Comparison of ENCODE assay signal across 26 cellular contexts in the genomic region with DNA sequence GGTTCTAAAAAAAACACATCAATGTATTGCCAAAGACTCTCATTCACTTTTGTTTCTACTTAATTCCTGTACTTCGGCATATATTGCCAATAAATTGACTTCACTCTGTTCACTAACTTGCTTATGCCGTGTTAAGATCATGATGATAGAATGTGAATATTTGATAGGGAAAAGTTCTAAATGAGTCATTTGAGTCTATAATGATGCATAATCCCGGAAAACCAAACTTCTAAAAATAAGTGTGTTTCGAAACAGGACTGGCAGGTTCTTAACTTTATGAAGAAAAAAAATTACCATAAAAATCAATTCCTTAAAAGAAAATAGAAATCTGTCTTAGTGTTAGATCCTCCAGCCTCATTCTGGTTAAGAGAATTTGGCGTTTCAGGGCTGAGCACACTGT.
A peak's percentile ranks its signal among the peaks of the same experiment; 100 is the strongest.
DNase-seq lines count a peak whose midpoint lies in the region; ATAC-seq, FAIRE-seq and TF ChIP-seq lines count a peak whose summit lies in the region.
"Had no signal": no experiment of that assay in that cellular context is flagged by ENCODE, and none has a peak within 500 bp of the region (broad histone marks: within the 10 kb centered on the region; RNA-seq: fewer than 3 reads in every experiment).

No MANE protein-coding gene starts in this region.

- no peaks in the 10 kb centered on the region for H4K20me1 ChIP-seq in GM23248 (ENCODE audit: insufficient read depth)
- no peaks in the 10 kb centered on the region for H4K20me1 ChIP-seq in astrocyte (ENCODE audit: insufficient read depth, low read length)

- H3K4me3 ChIP-seq in AG09309 (ENCODE audit: control insufficient read depth, low read depth, low read length) (no peak overlapping the region), GM23248 (peak overlapping the region; percentile 42), astrocyte (ENCODE audit: insufficient read depth, low read depth, low read length) (no peak overlapping the region)
- H3K4me3 ChIP-seq: lung, neural progenitor cell, psoas muscle, skin epidermis, testis, vagina had no signal

- H2AFZ ChIP-seq in GM23248: peak overlapping the region; percentile 45; the same call in 1 of the 2 replicates
- no peak overlapping the region for H2AFZ ChIP-seq in astrocyte (ENCODE audit: low read depth, low read length)
- H2AFZ ChIP-seq: neural progenitor cell had no signal

- no peak overlapping the region for H3K27ac Mint-ChIP-seq in astrocyte (ENCODE audit: unreplicated experiment)
- H3K27ac Mint-ChIP-seq: activated naive CD4-positive, alpha-beta T cell treated with anti-CD3 and anti-CD28 coated beads, Interleukin-2, amount 50 U/mL, for 72 hours; effector memory CD8-positive, alpha-beta T cell; neural progenitor cell; stimulated activated effector memory CD8-positive, alpha-beta T cell treated with anti-CD3 and anti-CD28 coated beads, Interleukin-12 subunit alpha, Interleukin-12 subunit beta, amount 100 ng/mL, for 72 hours; T-helper 1 cell treated with Interleukin-12 subunit alpha and Interleukin-12 subunit beta and Interleukin-4 antibody, amounts not matched to agents 30 μg/mL and 1 μg/mL, for 36 hours had no signal

- peak; percentile 28 for DNase-seq in AG09309 (ENCODE audit: low read depth)
- peak; percentile 60 for DNase-seq in GM23248
- peak; percentile 40 for DNase-seq in astrocyte (ENCODE audit: low read depth)
- peak; percentile 2 for DNase-seq in hepatic stellate cell (ENCODE audit: low spot score)
- DNase-seq in GM13976 (ENCODE audit: low spot score): no peak
- no peak for DNase-seq in urothelium cell line (ENCODE audit: low spot score)
- DNase-seq: activated CD4-positive, alpha-beta T cell treated with anti-CD3 and anti-CD28 coated beads for 48 hours; effector memory CD8-positive, alpha-beta T cell; GF-D8; hippocampal formation; Kasumi-1; NCI-H1417; NCI-H524; NK-92 treated with Interleukin-12 subunit alpha and Interleukin-12 subunit beta, amount 100 ng/mL, for 24 hours; psoas muscle; stimulated activated CD4-positive, alpha-beta T cell treated with anti-CD3 and anti-CD28 coated beads, Interleukin-2, amount 100 ng/mL, for 24 hours; testis had no signal

- in situ Hi-C loops in GM23248 (cut with MboI): no loop called here
- in situ Hi-C loops in GM13976 (cut with MboI; ENCODE audit: low sequenced_read_pairs, unreplicated experiment): no loop called here

- ATAC-seq in GM18867 (IDR thresholded peaks at IDR 0.05; ENCODE audit: unreplicated experiment) (no peak), HG02610 (IDR thresholded peaks at IDR 0.05; ENCODE audit: unreplicated experiment) (no peak)
- ATAC-seq: activated naive CD4-positive, alpha-beta T cell treated with anti-CD3 and anti-CD28 coated beads, Interleukin-2, amount 50 U/mL, for 72 hours; effector memory CD8-positive, alpha-beta T cell; psoas muscle; stimulated activated effector memory CD8-positive, alpha-beta T cell treated with anti-CD3 and anti-CD28 coated beads, Interleukin-12 subunit alpha, Interleukin-12 subunit beta, amount 100 ng/mL, for 72 hours had no signal

- H3K4me1 ChIP-seq in GM23248 (ENCODE audit: insufficient read depth) (peaks cover 13% of the 10 kb centered on the region), astrocyte (ENCODE audit: insufficient read depth, low read length) (no peaks in the 10 kb centered on the region)
- H3K4me1 ChIP-seq: neural progenitor cell, psoas muscle, testis, vagina had no signal

- H3K9me3 ChIP-seq in GM23248 (ENCODE audit: low read depth): no peaks in the 10 kb centered on the region
- H3K9me3 ChIP-seq in astrocyte (ENCODE audit: insufficient read depth, low read depth, low read length): no peaks in the 10 kb centered on the region
- H3K9me3 ChIP-seq: psoas muscle, testis, vagina had no signal

- no peaks in the 10 kb centered on the region for H3K4me1 Mint-ChIP-seq in astrocyte (ENCODE audit: low read depth, unreplicated experiment)
- H3K4me1 Mint-ChIP-seq: neural progenitor cell; stimulated activated effector memory CD8-positive, alpha-beta T cell treated with anti-CD3 and anti-CD28 coated beads, Interleukin-12 subunit alpha, Interleukin-12 subunit beta, amount 100 ng/mL, for 72 hours had no signal

- no peaks in the 10 kb centered on the region for H3F3A ChIP-seq in GM23248 (ENCODE audit: insufficient read depth)

- no peaks in the 10 kb centered on the region for H3K9me3 Mint-ChIP-seq in astrocyte (ENCODE audit: unreplicated experiment)
- H3K9me3 Mint-ChIP-seq: activated naive CD4-positive, alpha-beta T cell treated with anti-CD3 and anti-CD28 coated beads, Interleukin-2, amount 50 U/mL, for 72 hours; effector memory CD8-positive, alpha-beta T cell; stimulated activated effector memory CD8-positive, alpha-beta T cell treated with anti-CD3 and anti-CD28 coated beads, Interleukin-12 subunit alpha, Interleukin-12 subunit beta, amount 100 ng/mL, for 72 hours; T-helper 1 cell treated with Interleukin-12 subunit alpha and Interleukin-12 subunit beta and Interleukin-4 antibody, amounts not matched to agents 30 μg/mL and 1 μg/mL, for 36 hours had no signal

- no peaks in the 10 kb centered on the region for H3K9me2 ChIP-seq in GM23248 (ENCODE audit: insufficient read depth)

- 5% methylated on average over 5 of the region's 5 CpGs for WGBS in GM23248 (ENCODE audit: low coverage in 1 of 2, low lambda C conversion rate in 2 of 2, missing lambda C conversion rate in 2 of 2), 2 experiments

- H3K4me2 ChIP-seq in GM23248 (ENCODE audit: unreplicated experiment) (peak overlapping the region; percentile 57), astrocyte (ENCODE audit: low read length) (no peak overlapping the region)
- H3K4me2 ChIP-seq: neural progenitor cell had no signal

- H3K36me3 ChIP-seq in GM23248 (ENCODE audit: low read depth) (no peaks in the 10 kb centered on the region), astrocyte (ENCODE audit: insufficient read depth, low read length) (no peaks in the 10 kb centered on the region)
- H3K36me3 ChIP-seq: neural progenitor cell, vagina had no signal

- peak; percentile 79 for FAIRE-seq in astrocyte (lab: Jason Lieb, UNC)
- no peak for FAIRE-seq in urothelium cell line (lab: Jason Lieb, UNC)

- H3K79me2 ChIP-seq in GM23248 (ENCODE audit: insufficient read depth) (no peaks in the 10 kb centered on the region), astrocyte (ENCODE audit: insufficient read depth, low read length) (no peaks in the 10 kb centered on the region)

- no peaks in the 10 kb centered on the region for H3K27me3 Mint-ChIP-seq in astrocyte (ENCODE audit: low read depth, unreplicated experiment)
- H3K27me3 Mint-ChIP-seq: effector memory CD8-positive, alpha-beta T cell had no signal

- H3K27me3 ChIP-seq in GM23248 (replicated peaks; ENCODE audit: insufficient read depth) (no peaks in the 10 kb centered on the region), astrocyte (ENCODE audit: insufficient read depth, low read length) (no peaks in the 10 kb centered on the region)
- H3K27me3 ChIP-seq: neural progenitor cell, testis, vagina had no signal

- TF ChIP-seq CTCF in AG09309 (IDR thresholded peaks at IDR 0.05; ENCODE audit: control insufficient read depth, insufficient read depth, low read depth, low read length, missing control alignments) (no peak), astrocyte (IDR thresholded peaks at IDR 0.05; ENCODE audit: insufficient read depth, low read depth, low read length) (no peak), GM13976 (IDR thresholded peaks at IDR 0.05; ENCODE audit: borderline replicate concordance, control extremely low read depth, extremely low read depth, insufficient read depth, missing control alignments) (no peak)

- H3K4me3 Mint-ChIP-seq in astrocyte (ENCODE audit: unreplicated experiment): no peak overlapping the region
- H3K4me3 Mint-ChIP-seq: effector memory CD8-positive, alpha-beta T cell; neural progenitor cell; stimulated activated effector memory CD8-positive, alpha-beta T cell treated with anti-CD3 and anti-CD28 coated beads, Interleukin-12 subunit alpha, Interleukin-12 subunit beta, amount 100 ng/mL, for 72 hours; T-helper 1 cell treated with Interleukin-12 subunit alpha and Interleukin-12 subunit beta and Interleukin-4 antibody, amounts not matched to agents 30 μg/mL and 1 μg/mL, for 36 hours had no signal

- H3K36me3 Mint-ChIP-seq in astrocyte (ENCODE audit: low read depth, unreplicated experiment): no peaks in the 10 kb centered on the region
- H3K36me3 Mint-ChIP-seq: activated naive CD4-positive, alpha-beta T cell treated with anti-CD3 and anti-CD28 coated beads, Interleukin-2, amount 50 U/mL, for 72 hours; neural progenitor cell; stimulated activated effector memory CD8-positive, alpha-beta T cell treated with anti-CD3 and anti-CD28 coated beads, Interleukin-12 subunit alpha, Interleukin-12 subunit beta, amount 100 ng/mL, for 72 hours had no signal

- H3K27ac ChIP-seq in GM23248: peak overlapping the region; percentile 37
- H3K27ac ChIP-seq in astrocyte (ENCODE audit: low read depth, low read length): no peak overlapping the region
- H3K27ac ChIP-seq: neural progenitor cell, psoas muscle, skin epidermis, testis, vagina had no signal

- H3K9ac ChIP-seq in GM23248: no peak overlapping the region
- no peak overlapping the region for H3K9ac ChIP-seq in astrocyte (ENCODE audit: low read length)
- H3K9ac ChIP-seq: neural progenitor cell had no signal

Comparison
In these comparisons a context has a peak if more than half of its experiments do, and no peak if none do; other contexts are left out.
1. DNase-seq: peak in AG09309 (single experiment), GM23248 (single experiment), astrocyte (single experiment) and hepatic stellate cell (single experiment); none in GM13976 (single experiment) and urothelium cell line (single experiment).